21 cellular contexts compared by ENCODE assay signal in genomic region chr2:238145851-238146250, GRCh38. TPM values are rescaled to one million over a fixed set of nuclear protein-coding genes. Genes with fewer than 3 reads are reported as not detected.
"Had no signal": no experiment of that assay in that cellular context is flagged by ENCODE, and none has a peak within 500 bp of the region (broad histone marks: within the 10 kb centered on the region; RNA-seq: fewer than 3 reads in every experiment).

No MANE protein-coding gene starts in this region.

- H3K4me1 ChIP-seq: breast epithelium had no signal

- H3K9me3 ChIP-seq: breast epithelium, colonic mucosa, heart right ventricle, mucosa of descending colon, tibial artery had no signal

- H3K27me3 ChIP-seq: breast epithelium, colonic mucosa, heart right ventricle, tibial artery had no signal

- DNase-seq: activated naive CD4-positive, alpha-beta T cell treated with Interleukin-2 at 50 U/mL for 16 hours; activated naive CD8-positive, alpha-beta T cell treated with anti-CD3 and anti-CD28 coated beads, Interleukin-2, amount 10 ng/mL, durations not matched to agents 7 days and 5 days; activated T-cell treated with anti-CD3 and anti-CD28 coated beads, Interleukin-2, amount 50 U/mL, for 1 hour; amniotic stem cell; colonic mucosa; heart right ventricle; islet precursor cell; left colon; mucosa of descending colon; naive B cell; stimulated activated CD4-positive, alpha-beta T cell treated with anti-CD3 and anti-CD28 coated beads, Interleukin-12 subunit alpha, Interleukin-12 subunit beta, amount 100 ng/mL, for 4 hours; stimulated activated CD4-positive, alpha-beta T cell treated with anti-CD3 and anti-CD28 coated beads, Interleukin-4, amount 100 ng/mL, for 4 hours; T-helper 9 cell; tibial artery had no signal

- H3K36me3 Mint-ChIP-seq: activated naive CD8-positive, alpha-beta T cell treated with anti-CD3 and anti-CD28 coated beads, Interleukin-2, amount 10 ng/mL, durations not matched to agents 7 days and 5 days; memory B cell; naive B cell; WTC11 had no signal

- H3K4me3 ChIP-seq: breast epithelium, colonic mucosa, heart right ventricle, mucosa of descending colon, tibial artery had no signal

- H3K4me1 Mint-ChIP-seq: WTC11 had no signal

- ATAC-seq: heart right ventricle, left colon, mucosa of descending colon, WTC11 had no signal

- H3K4me3 Mint-ChIP-seq: activated naive CD8-positive, alpha-beta T cell treated with anti-CD3 and anti-CD28 coated beads, Interleukin-2, amount 10 ng/mL, durations not matched to agents 7 days and 5 days; memory B cell; naive B cell; stimulated activated naive CD8-positive, alpha-beta T cell treated with anti-CD3 and anti-CD28 coated beads, Interleukin-15, Interleukin-2, amounts not matched to agents 100 ng/mL and 50 ng/mL, for 24 hours; WTC11 had no signal

- H3K27ac ChIP-seq: breast epithelium, colonic mucosa, heart right ventricle, tibial artery had no signal

- H3K9me3 Mint-ChIP-seq: activated naive CD8-positive, alpha-beta T cell treated with anti-CD3 and anti-CD28 coated beads, Interleukin-2, amount 10 ng/mL, durations not matched to agents 7 days and 5 days; memory B cell; stimulated activated naive CD8-positive, alpha-beta T cell treated with anti-CD3 and anti-CD28 coated beads, Interleukin-15, Interleukin-2, amounts not matched to agents 100 ng/mL and 50 ng/mL, for 24 hours; WTC11 had no signal

- H3K36me3 ChIP-seq: breast epithelium, colonic mucosa had no signal

- H3K27me3 Mint-ChIP-seq: activated naive CD8-positive, alpha-beta T cell treated with anti-CD3 and anti-CD28 coated beads, Interleukin-2, amount 10 ng/mL, durations not matched to agents 7 days and 5 days; naive B cell; stimulated activated naive CD8-positive, alpha-beta T cell treated with anti-CD3 and anti-CD28 coated beads, Interleukin-15, Interleukin-2, amounts not matched to agents 100 ng/mL and 50 ng/mL, for 24 hours had no signal

RNA-seq across cellular contexts. Expression of gene KLHL30, which starts 7.4 kb away (rescaled TPM):
- total RNA-seq: activated naive CD8-positive, alpha-beta T cell treated with anti-CD3 and anti-CD28 coated beads, Interleukin-2, amount 10 ng/mL, durations not matched to agents 7 days and 5 days; T-helper 1 cell treated with Interleukin-12 subunit alpha and Interleukin-12 subunit beta and Interleukin-4 antibody, amounts not matched to agents 30 ng/mL and 1 ng/mL, for 36 hours; WTC11 had no signal
- polyA plus RNA-seq: neural cell had no signal

RNA-seq across cellular contexts. Expression of gene ERFE, which starts 12.9 kb away (rescaled TPM):
- total RNA-seq: lower leg skin; T-helper 1 cell treated with Interleukin-12 subunit alpha and Interleukin-12 subunit beta and Interleukin-4 antibody, amounts not matched to agents 30 ng/mL and 1 ng/mL, for 36 hours had no signal
- polyA plus RNA-seq: neural cell had no signal
